ENCODE assay signal across 22 cellular contexts in genomic region chr11:2135648-2136201, GRCh38. TPM values are rescaled to one million over a fixed set of nuclear protein-coding genes. Genes with fewer than 3 reads are reported as not detected.
DNase-seq lines count a peak whose midpoint lies in the region; ATAC-seq, FAIRE-seq and TF ChIP-seq lines count a peak whose summit lies in the region.
"Had no signal": no experiment of that assay in that cellular context is flagged by ENCODE, and none has a peak within 500 bp of the region (broad histone marks: within the 10 kb centered on the region; RNA-seq: fewer than 3 reads in every experiment).

No MANE protein-coding gene starts in this region.

- H3K4me1 ChIP-seq in left ventricle myocardium inferior = peaks cover 34% of the 10 kb centered on the region
- peaks cover 0 to 3% of the 10 kb centered on the region in 2 donors for H3K4me1 ChIP-seq in kidney (ENCODE audit: control insufficient read depth in 1 of 2, insufficient read depth in 1 of 2, low read depth in 1 of 2, low read length in 2 of 2)
- no peaks in the 10 kb centered on the region for H3K4me1 ChIP-seq in neural progenitor cell
- H3K4me1 ChIP-seq in tibial artery = peaks cover 0 to 40% (median 23%) of the 10 kb centered on the region in 4 donors

- FAIRE-seq in kidney (lab: Jason Lieb, UNC) = no peak

- peak overlapping the region; percentile 7 for H3K4me3 Mint-ChIP-seq in neural progenitor cell
- H3K4me3 Mint-ChIP-seq: activated naive CD8-positive, alpha-beta T cell had no signal

- H3K9ac ChIP-seq in kidney (ENCODE audit: low read length in 2 of 2) = no peak overlapping the region
- H3K9ac ChIP-seq in neural progenitor cell = no peak overlapping the region
- H3K9ac ChIP-seq: GM23248 had no signal

- no peak overlapping the region for H3K4me2 ChIP-seq in neural progenitor cell

- H3K79me2 ChIP-seq in neural progenitor cell (ENCODE audit: low read depth) = no peaks in the 10 kb centered on the region

- H3K27ac ChIP-seq in left ventricle myocardium inferior (replicated peaks) = no peak overlapping the region
- H3K27ac ChIP-seq in kidney (ENCODE audit: low read depth in 2 of 2, low read length in 2 of 2) = no peak overlapping the region
- H3K27ac ChIP-seq in neural progenitor cell = no peak overlapping the region
- no peak overlapping the region for H3K27ac ChIP-seq in tibial artery
- H3K27ac ChIP-seq: body of pancreas, GM23248, RWPE1, uterus had no signal

- no peak for ATAC-seq in HG03565 (IDR thresholded peaks at IDR 0.05; ENCODE audit: unreplicated experiment)
- ATAC-seq: body of pancreas had no signal

- peaks cover 22% of the 10 kb centered on the region for H3K4me1 Mint-ChIP-seq in neural progenitor cell

- peaks cover 36% of the 10 kb centered on the region for H3K27me3 Mint-ChIP-seq in neural progenitor cell (ENCODE audit: insufficient read depth, low read depth)

- H3K36me3 ChIP-seq in left ventricle myocardium inferior (peaks cover 16% of the 10 kb centered on the region), kidney (ENCODE audit: control insufficient read depth in 1 of 2, insufficient read depth in 2 of 2, low read length in 2 of 2) (no peaks in the 10 kb centered on the region), neural progenitor cell (no peaks in the 10 kb centered on the region), tibial artery (no peaks in the 10 kb centered on the region)
- H3K36me3 ChIP-seq: MG63, uterus had no signal

- intact Hi-C loops in left ventricle myocardium inferior (cut with micrococcal nuclease) = no loop called here
- intact Hi-C loops in cardiac septum (cut with DNase I) = loop anchor here (5.0 kb wide), 1 partner anchor 33 kb away; no protein-coding TSS in a partner anchor
- intact Hi-C loops in kidney (cut with DNase I) = no loop called here
- intact Hi-C loops in tibial artery (cut with DNase I; ENCODE audit: low total_unique reads) = no loop called here

- H3K9me3 ChIP-seq in left ventricle myocardium inferior (replicated peaks) = no peaks in the 10 kb centered on the region
- no peaks in the 10 kb centered on the region for H3K9me3 ChIP-seq in kidney (ENCODE audit: control insufficient read depth in 1 of 2, low read length in 2 of 2)
- no peaks in the 10 kb centered on the region for H3K9me3 ChIP-seq in neural progenitor cell (ENCODE audit: low read depth)
- H3K9me3 ChIP-seq in tibial artery = no peaks in the 10 kb centered on the region
- H3K9me3 ChIP-seq: body of pancreas, MG63, uterus had no signal

- peaks cover 3% of the 10 kb centered on the region for H3K9me3 Mint-ChIP-seq in neural progenitor cell

- no peak overlapping the region for H3K27ac Mint-ChIP-seq in neural progenitor cell
- H3K27ac Mint-ChIP-seq: activated naive CD8-positive, alpha-beta T cell had no signal

- H3F3A ChIP-seq in neural progenitor cell (ENCODE audit: low read depth) = peaks cover 7% of the 10 kb centered on the region

- DNase-seq in left ventricle myocardium inferior = peak; percentile 11
- DNase-seq in cardiac septum (ENCODE audit: low spot score) = no peak
- DNase-seq in kidney = peak; percentile 50
- no peak for DNase-seq in neural progenitor cell (ENCODE audit: low spot score)
- DNase-seq in tibial artery = no peak
- no peak for DNase-seq in dermis blood vessel endothelial cell
- no peak for DNase-seq in GM19238 (ENCODE audit: insufficient read length, low spot score)
- DNase-seq: activated CD4-positive, alpha-beta T cell treated with anti-CD3 and anti-CD28 coated beads for 1 hour; cortex of kidney; GM23248; islet precursor cell; MG63; NCI-H1436; NCI-H524; uterus had no signal

- no peak overlapping the region for H2AFZ ChIP-seq in neural progenitor cell (replicated peaks)
- H2AFZ ChIP-seq: GM23248 had no signal

- peak overlapping the region; percentile 67 for H3K4me3 ChIP-seq in left ventricle myocardium inferior
- H3K4me3 ChIP-seq in kidney (ENCODE audit: low read length in 2 of 2) = no peak overlapping the region
- no peak overlapping the region for H3K4me3 ChIP-seq in neural progenitor cell
- H3K4me3 ChIP-seq in tibial artery = no peak overlapping the region
- H3K4me3 ChIP-seq: body of pancreas, GM23248, MG63, uterus had no signal

- TF ChIP-seq CTCF in left ventricle myocardium inferior (IDR thresholded peaks at IDR 0.05; ENCODE audit: borderline replicate concordance) (no peak), kidney (IDR thresholded peaks at IDR 0.05; ENCODE audit: borderline replicate concordance, extremely low read depth, insufficient read depth) (no peak), neural progenitor cell (IDR thresholded peaks at IDR 0.05) (no peak), tibial artery (IDR thresholded peaks at IDR 0.05) (no peak)

- H3K27me3 ChIP-seq in left ventricle myocardium inferior (ENCODE audit: low read depth) (peaks cover 87% of the 10 kb centered on the region), neural progenitor cell (peaks cover 90% of the 10 kb centered on the region), tibial artery (peaks cover 0 to 85% of the 10 kb centered on the region in 2 donors)

- H4K20me1 ChIP-seq in neural progenitor cell (ENCODE audit: low read depth) = peaks cover 5% of the 10 kb centered on the region

- H3K36me3 Mint-ChIP-seq in neural progenitor cell = no peaks in the 10 kb centered on the region
- H3K36me3 Mint-ChIP-seq: activated naive CD8-positive, alpha-beta T cell had no signal

RNA-seq across cellular contexts. Expression of gene IGF2, which starts 3.5 kb away (rescaled TPM):
- total RNA-seq in left ventricle myocardium inferior = 75.0 TPM
- 87.7 TPM for total RNA-seq in cardiac septum
- 30.5 TPM for total RNA-seq in kidney
- 10.2 TPM for polyA plus RNA-seq in kidney (ENCODE audit: insufficient read depth, low read depth, low replicate concordance)
- 0.45 and 3.3 TPM in 2 replicates for total RNA-seq in neural progenitor cell (ENCODE audit: low replicate concordance)
- 3.5 and 11.2 TPM in 2 replicates for total RNA-seq in dermis blood vessel endothelial cell
- total RNA-seq: GM23248 had no signal

RNA-seq across cellular contexts. Expression of gene INS, which starts 25.3 kb away (rescaled TPM):
- total RNA-seq in left ventricle myocardium inferior (not detected), cardiac septum (not detected), kidney (not detected), neural progenitor cell (ENCODE audit: low replicate concordance) (not detected in 2 replicates), dermis blood vessel endothelial cell (not detected in 2 replicates)
- not detected for polyA plus RNA-seq in kidney (ENCODE audit: insufficient read depth, low read depth, low replicate concordance)
- total RNA-seq: activated CD8-positive, alpha-beta memory T cell treated with anti-CD3 and anti-CD28 coated beads for 36 hours; GM23248; subcutaneous adipose tissue; uterus had no signal
- polyA plus RNA-seq: GM23248 had no signal

RNA-seq across cellular contexts. Expression of gene TH, which starts 35.9 kb away (rescaled TPM):
- total RNA-seq in left ventricle myocardium inferior = not detected
- not detected for total RNA-seq in cardiac septum
- total RNA-seq in kidney = not detected
- polyA plus RNA-seq in kidney (ENCODE audit: insufficient read depth, low read depth, low replicate concordance) = not detected
- 2.0 and 6.2 TPM in 2 replicates for total RNA-seq in neural progenitor cell (ENCODE audit: low replicate concordance)
- not detected in 2 replicates for total RNA-seq in dermis blood vessel endothelial cell
- total RNA-seq: activated CD8-positive, alpha-beta memory T cell treated with anti-CD3 and anti-CD28 coated beads for 36 hours; GM23248; mesenteric fat pad; subcutaneous adipose tissue had no signal
- polyA plus RNA-seq: GM23248 had no signal

Comparison
In these comparisons a context has a peak if more than half of its experiments do, and no peak if none do; other contexts are left out.
1. DNase-seq: peak in left ventricle myocardium inferior (single experiment) and kidney (single experiment); none in cardiac septum (single experiment), neural progenitor cell (single experiment), tibial artery (0 of 2), dermis blood vessel endothelial cell (single experiment) and GM19238 (single experiment).